In genomic region chr10:78640981-78641646, GRCh38 we compare ENCODE assay signal across 17 cellular contexts.
A peak's percentile ranks its signal among the peaks of the same experiment; 100 is the strongest.
DNase-seq lines count a peak whose midpoint lies in the region; ATAC-seq and TF ChIP-seq lines count a peak whose summit lies in the region.
"Had no signal": no experiment of that assay in that cellular context is flagged by ENCODE, and none has a peak within 500 bp of the region (broad histone marks: within the 10 kb centered on the region; RNA-seq: fewer than 3 reads in every experiment).

No MANE protein-coding gene starts in this region.

- no peak overlapping the region for H3K27ac Mint-ChIP-seq in memory B cell
- H3K27ac Mint-ChIP-seq: type B pancreatic cell had no signal

- H3K27ac ChIP-seq in right atrium auricular region (peak overlapping the region in 1 of 2 donors; percentile 5), caudate nucleus (ENCODE audit: low read depth, low read length) (no peak overlapping the region), uterus (no peak overlapping the region)

- H3K4me3 ChIP-seq in right atrium auricular region: no peak overlapping the region
- H3K4me3 ChIP-seq in uterus: no peak overlapping the region

- H3K4me3 Mint-ChIP-seq in memory B cell: no peak overlapping the region
- H3K4me3 Mint-ChIP-seq: type B pancreatic cell had no signal

- H3K27me3 Mint-ChIP-seq in memory B cell: peaks cover 4% of the 10 kb centered on the region
- H3K27me3 Mint-ChIP-seq: type B pancreatic cell had no signal

- TF ChIP-seq CTCF in right atrium auricular region (IDR thresholded peaks at IDR 0.05) (no peak), uterus (IDR thresholded peaks at IDR 0.05) (no peak)

- H3K4me1 Mint-ChIP-seq in memory B cell: peaks cover 6% of the 10 kb centered on the region

- no peaks in the 10 kb centered on the region for H3K27me3 ChIP-seq in right atrium auricular region
- H3K27me3 ChIP-seq in uterus: no peaks in the 10 kb centered on the region

- H3K4me1 ChIP-seq in right atrium auricular region (no peaks in the 10 kb centered on the region), uterus (no peaks in the 10 kb centered on the region)

- H3K36me3 ChIP-seq in right atrium auricular region: no peaks in the 10 kb centered on the region
- H3K36me3 ChIP-seq in uterus: no peaks in the 10 kb centered on the region

- no peak for TF ChIP-seq POLR2A in uterus (IDR thresholded peaks at IDR 0.05)

- no peaks in the 10 kb centered on the region for H3K36me3 Mint-ChIP-seq in memory B cell

- DNase-seq in Right ventricle myocardium superior: no peak
- no peak for DNase-seq in right atrium auricular region (ENCODE audit: low spot score)
- peak; percentile 80 for DNase-seq in SKM-1 (lab: John Stamatoyannopoulos, UW; ENCODE audit: unreplicated experiment)
- no peak for DNase-seq in memory B cell (ENCODE audit: low spot score in 2 of 2)
- DNase-seq in caudate nucleus (lab: John Stamatoyannopoulos, UW): no peak
- no peak for DNase-seq in stimulated activated naive CD4-positive, alpha-beta T cell treated with Interleukin-2 at 50 U/mL for 16 hours (lab: John Stamatoyannopoulos, UW)
- DNase-seq in uterus: no peak
- DNase-seq: ACHN; HCEC 1CT; mesendoderm; NCI-H1092; NCI-H2227 treated with DMSO at 0.1 percent for 48 hours; stimulated activated CD4-positive, alpha-beta T cell treated with anti-CD3 and anti-CD28 coated beads, Interleukin-4, amount 100 ng/mL, for 1 hour; stimulated activated CD8-positive, alpha-beta memory T cell treated with anti-CD3 and anti-CD28 coated beads, Interleukin-4, amount 100 ng/mL, for 48 hours had no signal

- no peaks in the 10 kb centered on the region for H3K9me3 Mint-ChIP-seq in memory B cell

- H3K9me3 ChIP-seq in right atrium auricular region: no peaks in the 10 kb centered on the region
- no peaks in the 10 kb centered on the region for H3K9me3 ChIP-seq in uterus

- intact Hi-C loops in Right ventricle myocardium superior (cut with DNase I): no loop called here
- intact Hi-C loops in uterus (cut with DNase I; ENCODE audit: low total_unique reads): no loop called here

- ATAC-seq in Right ventricle myocardium superior (ENCODE audit: poor library complexity) (peak; percentile 48), memory B cell (ENCODE audit: low read depth) (peak; percentile 72), HG03280 (IDR thresholded peaks at IDR 0.05; ENCODE audit: unreplicated experiment) (no peak)
- ATAC-seq: SK-N-SH treated with all-trans-retinoic acid at 6 μM for 48 hours had no signal
